In the genomic region with DNA sequence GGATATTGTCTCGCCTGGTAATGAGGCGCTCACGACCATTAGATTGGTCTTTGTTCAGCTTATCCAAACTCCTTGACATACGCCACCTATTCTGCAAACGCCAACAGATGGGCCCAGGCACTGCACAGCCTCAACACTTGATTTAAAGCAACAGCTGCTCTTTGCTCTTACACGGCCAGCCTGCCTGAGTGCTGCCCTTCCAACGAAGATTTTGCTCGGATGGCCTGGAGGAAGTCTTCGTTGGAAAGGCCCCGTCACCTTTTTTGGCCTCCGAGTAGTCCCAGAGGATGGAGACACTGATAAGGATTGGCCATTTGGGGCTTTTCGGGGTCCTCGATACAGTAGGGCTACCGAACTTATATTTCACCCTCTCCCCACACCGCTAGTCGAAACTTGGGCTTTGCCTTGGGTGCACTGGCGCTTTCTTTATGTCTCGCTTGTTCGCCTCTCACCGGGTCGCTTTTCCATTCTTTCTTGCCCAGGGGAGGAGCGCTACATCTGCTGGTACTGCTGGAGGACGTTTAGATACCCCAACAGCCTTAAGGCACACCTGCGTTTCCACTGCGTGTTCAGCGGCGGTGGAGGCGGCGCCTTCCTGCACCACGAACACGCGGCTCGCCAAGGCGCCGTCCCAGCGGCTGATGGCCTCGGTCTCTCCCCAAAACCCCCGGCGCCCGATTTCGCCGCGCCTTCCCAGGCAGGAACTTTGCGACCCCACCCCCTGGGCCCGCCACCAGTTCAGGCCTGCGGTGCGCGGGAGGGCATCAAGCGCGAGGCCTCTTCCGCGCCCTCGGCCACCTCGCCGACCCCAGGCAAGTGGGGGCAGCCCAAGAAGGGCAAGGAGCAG, we compare ENCODE assay signal across 9 cellular contexts. TPM values are rescaled to one million over a fixed set of nuclear protein-coding genes. Genes with fewer than 3 reads are reported as not detected.
DNase-seq lines count a peak whose midpoint lies in the region; ATAC-seq lines count a peak whose summit lies in the region.
"Had no signal": no experiment of that assay in that cellular context is flagged by ENCODE, and none has a peak within 500 bp of the region (broad histone marks: within the 10 kb centered on the region; RNA-seq: fewer than 3 reads in every experiment).

No MANE protein-coding gene starts in this region.

- H3K36me3 Mint-ChIP-seq in CD4-positive, CD25-positive, alpha-beta regulatory T cell: no peaks in the 10 kb centered on the region

- H3K4me1 ChIP-seq in CD4-positive, CD25-positive, alpha-beta regulatory T cell (ENCODE audit: control insufficient read depth, insufficient read depth, low read length, poor library complexity, severe bottlenecking): peaks cover 22% of the 10 kb centered on the region
- H3K4me1 ChIP-seq in mesodermal cell (ENCODE audit: control insufficient read depth, insufficient read depth, low read length, poor library complexity, severe bottlenecking): peaks cover 6% of the 10 kb centered on the region

- peaks cover 77% of the 10 kb centered on the region for H3K27me3 ChIP-seq in CD4-positive, CD25-positive, alpha-beta regulatory T cell (ENCODE audit: control insufficient read depth, insufficient read depth, low read length)

- ATAC-seq in CD4-positive, CD25-positive, alpha-beta regulatory T cell (ENCODE audit: low read depth in 2 of 2): no peak
- ATAC-seq in GM21528 (IDR thresholded peaks at IDR 0.05; ENCODE audit: low FRiP score, unreplicated experiment) (peak; percentile 5), GM21526 (IDR thresholded peaks at IDR 0.05; ENCODE audit: low FRiP score, unreplicated experiment) (no peak), HG03354 (IDR thresholded peaks at IDR 0.05; ENCODE audit: poor library complexity, severe bottlenecking, unreplicated experiment) (no peak)
- ATAC-seq: HCT116 had no signal

- WGBS in mesodermal cell (ENCODE audit: insufficient coverage in 2 of 2), 2 experiments: 4 to 6% methylated on average over 46 to 54 of the region's 55 CpGs

- H3K9me3 Mint-ChIP-seq in CD4-positive, CD25-positive, alpha-beta regulatory T cell: peaks cover 0 to 14% (median 0%) of the 10 kb centered on the region in 7 donors

- H3K4me1 Mint-ChIP-seq in CD4-positive, CD25-positive, alpha-beta regulatory T cell: peaks cover 14 to 32% (median 17%) of the 10 kb centered on the region in 4 donors

- no peak overlapping the region for H3K27ac ChIP-seq in CD4-positive, CD25-positive, alpha-beta regulatory T cell (ENCODE audit: insufficient read depth, low read length, poor library complexity, severe bottlenecking)
- H3K27ac ChIP-seq in SK-N-MC (no peak overlapping the region), mesodermal cell (ENCODE audit: low read depth, low read length, severe bottlenecking) (no peak overlapping the region)

- peaks cover 3 to 4% of the 10 kb centered on the region in 2 experiments for H3K9me3 ChIP-seq in CD4-positive, CD25-positive, alpha-beta regulatory T cell (ENCODE audit: control insufficient read depth in 2 of 2, low read length in 2 of 2)
- H3K9me3 ChIP-seq in SK-N-MC (ENCODE audit: low read depth, low read length) (no peaks in the 10 kb centered on the region), mesodermal cell (ENCODE audit: control insufficient read depth, low read length) (no peaks in the 10 kb centered on the region)

- H3K9ac ChIP-seq in SK-N-MC (ENCODE audit: insufficient read length): no peak overlapping the region

- H3K27me3 Mint-ChIP-seq in CD4-positive, CD25-positive, alpha-beta regulatory T cell: peaks cover 87% of the 10 kb centered on the region

- no peak overlapping the region for H3K4me3 ChIP-seq in CD4-positive, CD25-positive, alpha-beta regulatory T cell (ENCODE audit: low read depth, low read length)
- peak overlapping the region; percentile 81 for H3K4me3 ChIP-seq in SK-N-MC
- H3K4me3 ChIP-seq in mesodermal cell (ENCODE audit: extremely low read depth, insufficient read depth, low read length, poor library complexity, severe bottlenecking): peak overlapping the region; percentile 28

- no peaks in the 10 kb centered on the region for H3K36me3 ChIP-seq in CD4-positive, CD25-positive, alpha-beta regulatory T cell (ENCODE audit: control insufficient read depth, insufficient read depth, low read length)
- H3K36me3 ChIP-seq in SK-N-MC (ENCODE audit: insufficient read depth, low read length): no peaks in the 10 kb centered on the region
- no peaks in the 10 kb centered on the region for H3K36me3 ChIP-seq in mesodermal cell (ENCODE audit: control insufficient read depth, insufficient read depth, low read length)

- peak overlapping the region; percentile 55 to 70 (median 60) for H3K4me3 Mint-ChIP-seq in CD4-positive, CD25-positive, alpha-beta regulatory T cell

- no peak for DNase-seq in CD4-positive, CD25-positive, alpha-beta regulatory T cell
- DNase-seq in SK-N-MC (ENCODE audit: low read depth, low spot score) (no peak), midbrain (lab: John Stamatoyannopoulos, UW) (no peak), KBM-7 (no peak)

- in situ Hi-C loops in KBM-7 (cut with MboI; ENCODE audit: low pct_unique_long_range_greater_than_20kb, low sequenced_read_pairs): no loop called here

- no peak overlapping the region for H3K27ac Mint-ChIP-seq in CD4-positive, CD25-positive, alpha-beta regulatory T cell

RNA-seq across cellular contexts. Expression of a gene that starts 6.1 kb away (rescaled TPM):
- not detected for total RNA-seq in CD4-positive, CD25-positive, alpha-beta regulatory T cell
- polyA plus RNA-seq in CD4-positive, CD25-positive, alpha-beta regulatory T cell: not detected
- not detected for polyA plus RNA-seq in mesodermal cell (2013, experiment 1 of 2)
- not detected for polyA plus RNA-seq in mesodermal cell (2013, experiment 2 of 2)

RNA-seq across cellular contexts. Expression of a gene that starts 44.3 kb away (rescaled TPM):
- 32.3 TPM for total RNA-seq in CD4-positive, CD25-positive, alpha-beta regulatory T cell
- polyA plus RNA-seq in CD4-positive, CD25-positive, alpha-beta regulatory T cell: 10 to 100 TPM; 37.8 to 48.6 (median 47.3) TPM
- 54.4 TPM for polyA plus RNA-seq in mesodermal cell (2013, experiment 1 of 2)
- polyA plus RNA-seq in mesodermal cell (2013, experiment 2 of 2): 66.3 TPM
